ENCODE assay signal across 29 cellular contexts in the genomic region with DNA sequence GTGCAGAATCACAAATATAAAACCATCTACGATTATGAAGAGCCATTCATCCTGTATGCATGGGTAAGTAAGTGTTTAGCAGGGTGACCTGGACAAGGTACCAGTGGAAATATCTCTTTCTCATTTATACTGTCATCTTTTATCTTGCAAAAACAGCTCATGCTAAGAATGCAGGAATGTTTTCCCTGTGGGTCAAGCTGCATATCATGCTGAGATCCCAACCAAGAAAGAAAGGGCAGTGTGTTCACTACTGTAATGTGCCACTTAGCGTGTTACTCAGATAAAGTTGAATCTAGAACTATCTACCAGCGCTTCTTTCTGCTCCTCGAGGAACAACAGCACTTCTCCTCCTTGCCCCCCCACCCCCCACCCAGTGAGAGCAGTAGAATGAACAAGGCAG.
"Had no signal": no experiment of that assay in that cellular context is flagged by ENCODE, and none has a peak within 500 bp of the region (broad histone marks: within the 10 kb centered on the region; RNA-seq: fewer than 3 reads in every experiment).

No MANE protein-coding gene starts in this region.

- H3K36me3 ChIP-seq: brain microvascular endothelial cell, gastroesophageal sphincter, pancreas, sigmoid colon, stomach, tibial artery, upper lobe of right lung had no signal

- H3K4me3 Mint-ChIP-seq: activated CD4-positive, alpha-beta memory T cell treated with anti-CD3 and anti-CD28 coated beads, Interleukin-2, amount 10 ng/mL, durations not matched to agents 7 days and 5 days; activated CD4-positive, alpha-beta T cell treated with anti-CD3 and anti-CD28 coated beads, Interleukin-2, amount 10 ng/mL, durations not matched to agents 7 days and 5 days; activated naive CD4-positive, alpha-beta T cell treated with anti-CD3 and anti-CD28 coated beads, Interleukin-2, amount 10 ng/mL, durations not matched to agents 7 days and 5 days; activated naive CD8-positive, alpha-beta T cell treated with anti-CD3 and anti-CD28 coated beads, Interleukin-2, amount 10 ng/mL, durations not matched to agents 7 days and 5 days; activated T-cell treated with anti-CD3 and anti-CD28 coated beads, Interleukin-2, amount 50 U/mL, for 24 hours; effector memory CD8-positive, alpha-beta T cell; immature natural killer cell; naive thymus-derived CD8-positive, alpha-beta T cell; neural crest cell; stimulated activated naive B cell treated with anti-CD40 and anti-IgM and Interleukin-4, amounts not matched to agents 10 μg/mL and 1 μg/mL and 100 μg/mL, for 72 hours; T-helper 17 cell had no signal

- H3K27ac Mint-ChIP-seq: activated CD4-positive, alpha-beta memory T cell treated with anti-CD3 and anti-CD28 coated beads, Interleukin-2, amount 10 ng/mL, durations not matched to agents 7 days and 5 days; activated CD4-positive, alpha-beta T cell treated with anti-CD3 and anti-CD28 coated beads, Interleukin-2, amount 10 ng/mL, durations not matched to agents 7 days and 5 days; activated naive CD4-positive, alpha-beta T cell treated with anti-CD3 and anti-CD28 coated beads, Interleukin-2, amount 10 ng/mL, durations not matched to agents 7 days and 5 days; activated naive CD8-positive, alpha-beta T cell treated with anti-CD3 and anti-CD28 coated beads, Interleukin-2, amount 10 ng/mL, durations not matched to agents 7 days and 5 days; activated T-cell treated with anti-CD3 and anti-CD28 coated beads, Interleukin-2, amount 50 U/mL, for 24 hours; effector memory CD8-positive, alpha-beta T cell; immature natural killer cell; naive thymus-derived CD8-positive, alpha-beta T cell; stimulated activated naive B cell treated with anti-CD40 and anti-IgM and Interleukin-4, amounts not matched to agents 10 μg/mL and 1 μg/mL and 100 μg/mL, for 72 hours; T-helper 17 cell had no signal

- H3K36me3 Mint-ChIP-seq: activated naive CD4-positive, alpha-beta T cell treated with anti-CD3 and anti-CD28 coated beads, Interleukin-2, amount 10 ng/mL, durations not matched to agents 7 days and 5 days; activated naive CD8-positive, alpha-beta T cell treated with anti-CD3 and anti-CD28 coated beads, Interleukin-2, amount 10 ng/mL, durations not matched to agents 7 days and 5 days; immature natural killer cell; naive thymus-derived CD8-positive, alpha-beta T cell; stimulated activated naive B cell treated with anti-CD40 and anti-IgM and Interleukin-4, amounts not matched to agents 10 μg/mL and 1 μg/mL and 100 μg/mL, for 72 hours had no signal

- H3K27ac ChIP-seq: brain microvascular endothelial cell, gastroesophageal sphincter, hepatocyte, pancreas, psoas muscle, sigmoid colon, stomach, tibial artery, upper lobe of right lung had no signal

- H3K9me3 ChIP-seq: gastroesophageal sphincter, pancreas, psoas muscle, sigmoid colon, tibial artery, upper lobe of right lung had no signal

- H3K27me3 Mint-ChIP-seq: activated CD4-positive, alpha-beta memory T cell treated with anti-CD3 and anti-CD28 coated beads, Interleukin-2, amount 10 ng/mL, durations not matched to agents 7 days and 5 days; activated CD4-positive, alpha-beta T cell treated with anti-CD3 and anti-CD28 coated beads, Interleukin-2, amount 10 ng/mL, durations not matched to agents 7 days and 5 days; activated naive CD4-positive, alpha-beta T cell treated with anti-CD3 and anti-CD28 coated beads, Interleukin-2, amount 10 ng/mL, durations not matched to agents 7 days and 5 days; activated naive CD8-positive, alpha-beta T cell treated with anti-CD3 and anti-CD28 coated beads, Interleukin-2, amount 10 ng/mL, durations not matched to agents 7 days and 5 days; effector memory CD8-positive, alpha-beta T cell; naive thymus-derived CD8-positive, alpha-beta T cell; T-helper 17 cell had no signal

- DNase-seq: activated CD4-positive, alpha-beta memory T cell treated with anti-CD3 and anti-CD28 coated beads, Interleukin-2, amount 10 ng/mL, durations not matched to agents 7 days and 5 days; activated CD4-positive, alpha-beta T cell treated with anti-CD3 and anti-CD28 coated beads for 1 hour; activated CD4-positive, alpha-beta T cell treated with anti-CD3 and anti-CD28 coated beads, Interleukin-2, amount 10 ng/mL, durations not matched to agents 7 days and 5 days; activated CD8-positive, alpha-beta memory T cell treated with anti-CD3 and anti-CD28 coated beads, Interleukin-2, amount 50 U/mL, for 48 hours; activated gamma-delta T cell; activated naive CD4-positive, alpha-beta T cell treated with anti-CD3 and anti-CD28 coated beads, Interleukin-2, amount 10 ng/mL, durations not matched to agents 7 days and 5 days; activated naive CD8-positive, alpha-beta T cell treated with anti-CD3 and anti-CD28 coated beads, Interleukin-2, amount 10 ng/mL, durations not matched to agents 7 days and 5 days; activated T-cell treated with anti-CD3 and anti-CD28 coated beads, Interleukin-2, amount 50 U/mL, for 24 hours; amniotic stem cell; brain microvascular endothelial cell; cortex of kidney; effector memory CD8-positive, alpha-beta T cell; immature natural killer cell; naive thymus-derived CD8-positive, alpha-beta T cell; nucleus accumbens; pancreas; psoas muscle; sigmoid colon; small intestine; stimulated activated CD4-positive, alpha-beta T cell treated with anti-CD3 and anti-CD28 coated beads, Interleukin-2, amount 100 ng/mL, for 24 hours; stimulated activated naive B cell treated with anti-CD40 and anti-IgM and Interleukin-4, amounts not matched to agents 10 μg/mL and 1 μg/mL and 100 μg/mL, for 72 hours; stomach; T-helper 17 cell; T1000; tibial artery; upper lobe of right lung had no signal

- H3K4me1 ChIP-seq: gastroesophageal sphincter, pancreas, psoas muscle, sigmoid colon, stomach, tibial artery, upper lobe of right lung had no signal

- ATAC-seq: effector memory CD8-positive, alpha-beta T cell; gastroesophageal sphincter; naive thymus-derived CD8-positive, alpha-beta T cell; pancreas; psoas muscle; stimulated activated naive B cell treated with anti-CD40 and anti-IgM and Interleukin-4, amounts not matched to agents 10 μg/mL and 1 μg/mL and 100 μg/mL, for 72 hours; T-helper 17 cell; upper lobe of right lung had no signal

- H3K27me3 ChIP-seq: brain microvascular endothelial cell, gastroesophageal sphincter, hepatocyte, sigmoid colon, stomach, tibial artery, upper lobe of right lung had no signal

- H3K4me3 ChIP-seq: gastroesophageal sphincter, hepatocyte, pancreas, psoas muscle, sigmoid colon, stomach, tibial artery, upper lobe of right lung had no signal

- H3K79me2 ChIP-seq: hepatocyte had no signal

- H3K4me1 Mint-ChIP-seq: activated CD4-positive, alpha-beta T cell treated with anti-CD3 and anti-CD28 coated beads, Interleukin-2, amount 10 ng/mL, durations not matched to agents 7 days and 5 days; activated naive CD8-positive, alpha-beta T cell treated with anti-CD3 and anti-CD28 coated beads, Interleukin-2, amount 10 ng/mL, durations not matched to agents 7 days and 5 days; neural crest cell had no signal

- H3K4me2 ChIP-seq: hepatocyte had no signal

- H3K9me3 Mint-ChIP-seq: activated CD4-positive, alpha-beta memory T cell treated with anti-CD3 and anti-CD28 coated beads, Interleukin-2, amount 10 ng/mL, durations not matched to agents 7 days and 5 days; activated CD4-positive, alpha-beta T cell treated with anti-CD3 and anti-CD28 coated beads, Interleukin-2, amount 10 ng/mL, durations not matched to agents 7 days and 5 days; activated naive CD4-positive, alpha-beta T cell treated with anti-CD3 and anti-CD28 coated beads, Interleukin-2, amount 10 ng/mL, durations not matched to agents 7 days and 5 days; activated naive CD8-positive, alpha-beta T cell treated with anti-CD3 and anti-CD28 coated beads, Interleukin-2, amount 10 ng/mL, durations not matched to agents 7 days and 5 days; activated T-cell treated with anti-CD3 and anti-CD28 coated beads, Interleukin-2, amount 50 U/mL, for 24 hours; effector memory CD8-positive, alpha-beta T cell; stimulated activated naive B cell treated with anti-CD40 and anti-IgM and Interleukin-4, amounts not matched to agents 10 μg/mL and 1 μg/mL and 100 μg/mL, for 72 hours had no signal

- H2AFZ ChIP-seq: hepatocyte had no signal
